In the genomic region with DNA sequence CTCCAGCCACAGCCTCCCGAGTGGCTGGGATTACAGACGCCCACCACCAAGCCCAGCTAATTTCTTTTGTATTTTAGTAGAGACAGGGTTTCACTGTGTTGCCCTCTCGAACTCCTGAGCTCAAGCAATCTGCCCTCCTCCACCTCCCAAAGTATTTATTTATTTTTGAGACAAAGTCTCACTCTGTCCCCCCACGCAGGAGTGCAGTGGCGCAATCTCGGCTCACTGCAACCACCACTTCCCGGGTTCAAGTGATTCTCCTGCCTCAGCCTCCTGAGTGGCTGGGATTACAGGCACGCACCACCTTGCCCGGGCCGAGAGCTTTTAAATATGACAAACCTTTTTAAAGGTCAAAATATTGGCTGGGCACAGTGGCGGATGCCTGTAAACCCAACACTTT, we compare ENCODE assay signal across 18 cellular contexts. TPM values are rescaled to one million over a fixed set of nuclear protein-coding genes. Genes with fewer than 3 reads are reported as not detected.
A peak's percentile ranks its signal among the peaks of the same experiment; 100 is the strongest.
DNase-seq lines count a peak whose midpoint lies in the region; ATAC-seq and TF ChIP-seq lines count a peak whose summit lies in the region.
"Had no signal": no experiment of that assay in that cellular context is flagged by ENCODE, and none has a peak within 500 bp of the region (broad histone marks: within the 10 kb centered on the region; RNA-seq: fewer than 3 reads in every experiment).

No MANE protein-coding gene starts in this region.

- H3K9me3 ChIP-seq in liver (ENCODE audit: control insufficient read depth in 4 of 4, low read length in 3 of 4): no peaks in the 10 kb centered on the region
- H3K9me3 ChIP-seq: BLaER1 treated with 17β-estradiol and CSF1 and Interleukin-3, amounts not matched to agents 10 nM and 100 nM; Caco-2 had no signal

- H3K27ac ChIP-seq in liver (ENCODE audit: low read depth in 1 of 2, low read length in 2 of 2): no peak overlapping the region
- H3K27ac ChIP-seq: BLaER1 treated with 17β-estradiol and CSF1 and Interleukin-3, amounts not matched to agents 10 nM and 100 nM; C4-2B had no signal

- DNase-seq in left lobe of liver (ENCODE audit: low spot score): no peak
- DNase-seq in neural crest cell (ENCODE audit: low read depth, low spot score): no peak
- DNase-seq in Ammon's horn (ENCODE audit: low spot score): no peak
- DNase-seq in NCI-H2196 (lab: John Stamatoyannopoulos, UW; ENCODE audit: unreplicated experiment): no peak
- DNase-seq: 8988T; ACHN; Caco-2; Calu3; CD4-positive, alpha-beta T cell; CD8-positive, alpha-beta T cell; DMS79 treated with DMSO at 0.1 percent for 48 hours; GF-D8 had no signal

- H3K4me1 ChIP-seq in liver (ENCODE audit: control insufficient read depth in 4 of 4, insufficient read depth in 4 of 4, low read length in 3 of 4): peaks cover 0 to 7% (median 3%) of the 10 kb centered on the region in 4 donors

- no peak for TF ChIP-seq RAD21 in liver (IDR thresholded peaks at IDR 0.05)

- peak overlapping the region; percentile 27 for H3K27ac Mint-ChIP-seq in neural crest cell (ENCODE audit: unreplicated experiment)
- H3K27ac Mint-ChIP-seq: B cell; CD4-positive, alpha-beta T cell; CD8-positive, alpha-beta T cell had no signal

- H3K36me3 ChIP-seq in liver (ENCODE audit: control insufficient read depth in 4 of 4, insufficient read depth in 3 of 4, low read depth in 1 of 4, low read length in 3 of 4): no peaks in the 10 kb centered on the region

- ATAC-seq in left lobe of liver (peak; percentile 81), HG02798 (IDR thresholded peaks at IDR 0.05; ENCODE audit: poor library complexity, unreplicated experiment) (no peak), GM21423 (IDR thresholded peaks at IDR 0.05; ENCODE audit: unreplicated experiment) (no peak)
- ATAC-seq: CD8-positive, alpha-beta T cell had no signal

- H3K27me3 Mint-ChIP-seq in neural crest cell (ENCODE audit: low read depth): no peaks in the 10 kb centered on the region
- H3K27me3 Mint-ChIP-seq: B cell; CD4-positive, alpha-beta T cell had no signal

- H3K9ac ChIP-seq in liver (ENCODE audit: low read depth in 1 of 2, low read length in 2 of 2): no peak overlapping the region
- H3K9ac ChIP-seq: BLaER1 treated with 17β-estradiol and CSF1 and Interleukin-3, amounts not matched to agents 10 nM and 100 nM had no signal

- H3K9me3 Mint-ChIP-seq in neural crest cell: no peaks in the 10 kb centered on the region
- H3K9me3 Mint-ChIP-seq: CD4-positive, alpha-beta T cell; CD8-positive, alpha-beta T cell had no signal

- H3K36me3 Mint-ChIP-seq in neural crest cell (ENCODE audit: low read depth): no peaks in the 10 kb centered on the region
- H3K36me3 Mint-ChIP-seq: CD8-positive, alpha-beta T cell had no signal

- TF ChIP-seq CTCF in liver (IDR thresholded peaks at IDR 0.05; ENCODE audit: low read depth, low read length, missing input control) (no peak), neural crest cell (conservative IDR thresholded peaks at IDR 0.05) (no peak)

- no peaks in the 10 kb centered on the region for H3K4me1 Mint-ChIP-seq in neural crest cell

- H3K4me3 ChIP-seq in liver (ENCODE audit: low read depth in 1 of 3, low read length in 3 of 3): no peak overlapping the region
- H3K4me3 ChIP-seq: BLaER1 treated with 17β-estradiol and CSF1 and Interleukin-3, amounts not matched to agents 10 nM and 100 nM had no signal

- 60% methylated on average over 11 of the region's 11 CpGs for WGBS in liver

- H3K4me3 Mint-ChIP-seq in neural crest cell: no peak overlapping the region
- H3K4me3 Mint-ChIP-seq: B cell; CD4-positive, alpha-beta T cell; CD8-positive, alpha-beta T cell had no signal

- no peaks in the 10 kb centered on the region for H3K27me3 ChIP-seq in liver (ENCODE audit: control insufficient read depth in 4 of 4, insufficient read depth in 4 of 4, low read length in 3 of 4)
- H3K27me3 ChIP-seq: BLaER1 treated with 17β-estradiol and CSF1 and Interleukin-3, amounts not matched to agents 10 nM and 100 nM had no signal

TF ChIP-seq in liver, 16 proteins besides CTCF, POLR2A, EP300 and RAD21:
- TF ChIP-seq EGR1 (IDR thresholded peaks at IDR 0.05; ENCODE audit: low read depth in 2 of 2) (no peak), RXRA (IDR thresholded peaks at IDR 0.05) (peak in 1 of 2 donors; percentile 11), JUND (IDR thresholded peaks at IDR 0.05) (no peak), HNF4G (IDR thresholded peaks at IDR 0.05) (no peak), HNF4A (conservative IDR thresholded peaks at IDR 0.05) (peak; percentile 41 to 50), MAX (IDR thresholded peaks at IDR 0.05) (no peak), FOXA2 (IDR thresholded peaks at IDR 0.05) (no peak)

RNA-seq across cellular contexts. Expression of gene NUMB, which starts 14.6 kb away (rescaled TPM):
- total RNA-seq in left lobe of liver (41.9 TPM), liver (10 to 100 TPM; 21.2 to 45.8 TPM), neural crest cell (40.2 and 40.7 TPM in 2 replicates)
- polyA plus RNA-seq in liver: 10 to 100 TPM; 23.2 to 28.9 TPM

RNA-seq across cellular contexts. Expression of gene RIOX1, which starts 47.0 kb away (rescaled TPM):
- total RNA-seq in left lobe of liver (5.0 TPM), liver (10 to 100 TPM in 1 of 2 donors, 1 to 10 TPM in 1; 7.4 to 11.0 TPM), neural crest cell (25.7 and 25.8 TPM in 2 replicates)
- polyA plus RNA-seq in liver: 1 to 10 TPM; 3.0 to 5.8 TPM
